Comparison of ENCODE assay signal across 8 cellular contexts in the genomic region with DNA sequence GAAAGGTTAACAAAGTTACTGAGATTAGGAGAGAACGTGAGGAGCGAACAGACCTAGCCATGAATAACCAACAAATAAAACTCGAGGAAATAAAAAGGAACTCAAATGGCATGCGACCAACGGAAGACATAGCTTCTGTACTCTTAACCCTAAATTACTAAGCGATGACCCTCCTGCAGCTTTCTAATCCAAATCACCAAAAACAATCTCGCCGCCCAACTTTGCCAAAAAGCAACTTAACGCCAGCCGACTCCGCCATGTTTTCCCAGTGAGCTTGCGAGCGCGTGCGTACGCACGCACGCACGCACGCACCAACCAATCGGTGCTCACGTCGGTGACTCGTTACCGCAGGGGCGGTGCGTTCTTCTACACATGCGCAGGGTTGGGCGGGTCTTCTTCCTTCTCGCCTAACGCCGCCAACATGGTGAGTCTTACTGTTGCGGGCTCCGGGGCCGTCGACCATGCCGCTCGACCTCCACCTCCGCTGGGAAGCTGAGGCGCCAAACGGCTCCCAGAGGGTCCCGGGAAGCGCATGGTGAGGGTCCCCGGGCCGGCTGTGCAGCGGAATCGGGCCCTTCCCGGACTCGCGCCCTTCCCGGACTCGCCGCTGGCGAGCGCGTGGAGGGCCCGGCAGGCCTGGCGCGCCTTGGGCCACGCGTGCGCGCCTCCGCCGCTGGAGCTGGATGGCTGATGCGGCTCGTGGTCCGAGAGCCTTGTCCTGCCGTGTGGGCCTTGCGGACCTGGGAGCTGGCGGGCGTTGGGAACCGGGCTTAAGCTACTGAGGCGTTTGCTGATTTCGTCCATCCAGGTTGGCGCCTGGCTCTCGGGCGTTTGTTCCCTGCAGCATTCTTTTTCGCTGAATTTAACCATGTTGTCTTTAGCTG. TPM values are rescaled to one million over a fixed set of nuclear protein-coding genes. Genes with fewer than 3 reads are reported as not detected.
DNase-seq lines count a peak whose midpoint lies in the region; ATAC-seq and TF ChIP-seq lines count a peak whose summit lies in the region.

A gene (plus strand): TSS at position 400 of the 884 bp plus-strand sequence. CDS start 133 bp downstream, at position 533.

- H3K14ac ChIP-seq in trophoblast cell (ENCODE audit: low read length), result peak within 1 kb of the TSS; percentile 91

- peak within 1 kb of the TSS; percentile 80 for H4K8ac ChIP-seq in trophoblast cell (ENCODE audit: low read depth, low read length)

- H3K4me2 ChIP-seq in trophoblast cell (ENCODE audit: low read length), result peak within 1 kb of the TSS; percentile 86

- no peak within 1 kb of the TSS for H2BK12ac ChIP-seq in trophoblast cell (ENCODE audit: low read length)

- no peak within 1 kb of the TSS for H3K27ac ChIP-seq in adipose tissue (ENCODE audit: low read depth, low read length)
- peak within 1 kb of the TSS; percentile 12 for H3K27ac ChIP-seq in trophoblast cell (ENCODE audit: low read depth, low read length)
- H3K27ac ChIP-seq in transverse colon, result peak within 1 kb of the TSS; percentile 89 to 92 (median 90)

- peaks cover 11% of the 10 kb centered on the region for H3K79me2 ChIP-seq in trophoblast cell (ENCODE audit: control insufficient read depth, insufficient read depth, low read length, poor library complexity)

- DNase-seq in GM12865 (ENCODE audit: low read depth) (peak; percentile 98), NCI-H1417 (lab: John Stamatoyannopoulos, UW) (peak; percentile 84 to 91 (median 91)), T follicular helper cell (ENCODE audit: low read depth) (peak; percentile 90), cardiac septum (ENCODE audit: low spot score) (peak; percentile 98), trophoblast cell (peak; percentile 96 to 99), transverse colon (peak; percentile 97)

- TF ChIP-seq POLR2A in transverse colon (IDR thresholded peaks at IDR 0.05), result peak; percentile 96

- no peak within 1 kb of the TSS for H3K23ac ChIP-seq in trophoblast cell (ENCODE audit: low read length)

- TF ChIP-seq CTCF in GM12865 (IDR thresholded peaks at IDR 0.05; ENCODE audit: insufficient read depth, low read depth, low read length, missing control alignments) (no peak), transverse colon (IDR thresholded peaks at IDR 0.05) (no peak)

- peak within 1 kb of the TSS; percentile 76 for H4K12ac ChIP-seq in trophoblast cell (ENCODE audit: low read depth, low read length)

- ATAC-seq in HG02759 (IDR thresholded peaks at IDR 0.05; ENCODE audit: unreplicated experiment), result peak; percentile 68

- H3K4me3 ChIP-seq in GM12865 (ENCODE audit: low read depth, low read length) (peak within 1 kb of the TSS; percentile 90), trophoblast cell (ENCODE audit: low read depth, low read length) (peak within 1 kb of the TSS; percentile 100), transverse colon (peak within 1 kb of the TSS; percentile 64 to 97 (median 78))

- H2AK5ac ChIP-seq in trophoblast cell (ENCODE audit: low read length), result peak within 1 kb of the TSS; percentile 65

- peaks cover 10% of the 10 kb centered on the region for H3K79me1 ChIP-seq in trophoblast cell (ENCODE audit: low read length)

- in situ Hi-C loops in transverse colon (cut with MboI; ENCODE audit: low pct_ligation_motif_present in 1 of 4, low pct_unique_long_range_greater_than_20kb in 1 of 4, low sequenced_read_pairs in 3 of 4), result no loop called here

- WGBS in adipose tissue, 3 donors, result 0 to 1% (median 0%) methylated on average over 75 to 79 of the region's 79 CpGs
- WGBS in trophoblast cell (ENCODE audit: extremely low coverage, insufficient coverage, insufficient read length), result no CpG with 5 or more reads among the region's 79 CpGs
- WGBS in transverse colon (ENCODE audit: low coverage in 1 of 2), 2 donors, result 0% methylated on average over 2 to 74 of the region's 79 CpGs

- intact Hi-C loops in cardiac septum (cut with DNase I) (loop anchor here (2.0 to 5.0 kb wide), 2 partner anchors 68 to 145 kb away; a partner anchor contains a TSS), transverse colon (cut with DNase I; ENCODE audit: low total_unique reads) (no loop called here)

- no peak for TF ChIP-seq EP300 in transverse colon (IDR thresholded peaks at IDR 0.05; ENCODE audit: low read depth)

- H3K18ac ChIP-seq in trophoblast cell (ENCODE audit: low read length), result peak within 1 kb of the TSS; percentile 50

- peaks cover 19 to 24% of the 10 kb centered on the region in 2 experiments for H3K36me3 ChIP-seq in trophoblast cell (ENCODE audit: control insufficient read depth in 1 of 2, insufficient read depth in 2 of 2, low read length in 2 of 2)
- H3K36me3 ChIP-seq in transverse colon, result peaks cover 0 to 38% (median 13%) of the 10 kb centered on the region in 4 donors

- peak within 1 kb of the TSS; percentile 57 for H2BK120ac ChIP-seq in trophoblast cell (ENCODE audit: insufficient read depth, low read length, poor library complexity)

- peaks cover under 1 to 2% of the 10 kb centered on the region in 2 experiments for H3K4me1 ChIP-seq in trophoblast cell (ENCODE audit: control insufficient read depth in 1 of 2, insufficient read depth in 2 of 2, low read length in 2 of 2)
- H3K4me1 ChIP-seq in transverse colon, result peaks cover 20 to 39% (median 30%) of the 10 kb centered on the region in 4 donors

- peak within 1 kb of the TSS; percentile 67 for H2AFZ ChIP-seq in trophoblast cell (ENCODE audit: insufficient read depth, low read length, poor library complexity)

- peak within 1 kb of the TSS; percentile 99 for H3K9ac ChIP-seq in trophoblast cell (ENCODE audit: low read length)

- H3K4ac ChIP-seq in trophoblast cell (ENCODE audit: low read depth, low read length), result peak within 1 kb of the TSS; percentile 78

- H4K91ac ChIP-seq in trophoblast cell (ENCODE audit: low read depth, low read length), result peak within 1 kb of the TSS; percentile 53

- peak within 1 kb of the TSS; percentile 49 for H2BK5ac ChIP-seq in trophoblast cell (ENCODE audit: low read depth, low read length, poor library complexity)

- H3K9me3 ChIP-seq in trophoblast cell (ENCODE audit: insufficient read depth, low read depth, low read length) (no peaks in the 10 kb centered on the region), transverse colon (no peaks in the 10 kb centered on the region)

- H3K27me3 ChIP-seq in trophoblast cell (ENCODE audit: insufficient read depth, low read length), result no peaks in the 10 kb centered on the region
- no peaks in the 10 kb centered on the region for H3K27me3 ChIP-seq in transverse colon

RNA-seq across cellular contexts. Expression of the gene that starts here (rescaled TPM):
- polyA plus RNA-seq in adipose tissue, result 1,000 to 10,000 TPM; 1,171 to 1,861 (median 1,277) TPM
- total RNA-seq in cardiac septum, result 748 TPM
- 1,140 and 1,225 TPM in 2 replicates for polyA plus RNA-seq in trophoblast cell (2013)
- 100 to 1,000 TPM in 3 of 4 donors, 10 to 100 TPM in 1; 90.1 to 299 (median 194) TPM for total RNA-seq in transverse colon
